26 cellular contexts compared by ENCODE assay signal in the genomic region with DNA sequence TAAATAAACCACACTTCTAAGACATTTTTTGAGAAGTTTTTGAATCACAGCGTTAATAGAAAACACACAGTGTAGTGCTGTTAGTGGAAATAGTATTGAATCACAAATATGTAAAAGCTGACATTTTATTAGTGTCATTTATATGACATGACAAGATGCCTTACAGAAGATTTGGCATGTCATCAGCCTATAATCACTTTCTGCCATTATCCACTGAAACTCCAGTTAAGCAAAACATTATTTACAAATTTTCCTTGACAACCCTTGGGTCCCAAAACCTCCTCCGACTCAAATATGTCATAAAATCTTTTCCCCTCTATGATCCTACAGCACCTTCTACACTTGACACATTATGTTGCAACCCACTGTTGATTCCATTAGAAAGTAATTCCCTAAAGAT.
"Had no signal": no experiment of that assay in that cellular context is flagged by ENCODE, and none has a peak within 500 bp of the region (broad histone marks: within the 10 kb centered on the region; RNA-seq: fewer than 3 reads in every experiment).

No MANE protein-coding gene starts in this region.

- H3K4me1 ChIP-seq: stomach, suprapubic skin, testis, tibial artery, tibial nerve, transverse colon, upper lobe of left lung, upper lobe of right lung, uterus, vagina had no signal

- H3K27ac ChIP-seq: stomach, suprapubic skin, testis, thoracic aorta, tibial artery, tibial nerve, transverse colon, upper lobe of left lung, upper lobe of right lung, uterus, vagina had no signal

- H3K4me3 ChIP-seq: stomach, suprapubic skin, testis, thoracic aorta, tibial artery, tibial nerve, transverse colon, upper lobe of left lung, upper lobe of right lung, uterus, vagina had no signal

- DNase-seq: stimulated activated CD4-positive, alpha-beta T cell treated with anti-CD3 and anti-CD28 coated beads, Interleukin-2, amount 100 ng/mL, for 48 hours; stimulated activated CD4-positive, alpha-beta T cell treated with anti-CD3 and anti-CD28 coated beads, Interleukin-4, amount 100 ng/mL, for 1 hour; stimulated activated CD4-positive, alpha-beta T cell treated with anti-CD3 and anti-CD28 coated beads, Interleukin-4, amount 100 ng/mL, for 24 hours; stimulated activated CD4-positive, alpha-beta T cell treated with anti-CD3 and anti-CD28 coated beads, Interleukin-4, amount 100 ng/mL, for 4 hours; stimulated activated CD8-positive, alpha-beta memory T cell treated with anti-CD3 and anti-CD28 coated beads, Interleukin-4, amount 100 ng/mL, for 48 hours; stimulated activated naive B cell treated with anti-CD40 and anti-IgM and Interleukin-4, amounts not matched to agents 10 μg/mL and 1 μg/mL and 100 μg/mL, for 72 hours; stimulated activated naive CD4-positive, alpha-beta T cell; stimulated activated naive CD4-positive, alpha-beta T cell treated with Interleukin-2 at 50 U/mL for 16 hours; stimulated activated naive CD8-positive, alpha-beta T cell treated with anti-CD3 and anti-CD28 coated beads, Interleukin-15, amount 100 ng/mL, for 72 hours; stimulated activated naive CD8-positive, alpha-beta T cell treated with anti-CD3 and anti-CD28 coated beads, Interleukin-15, Interleukin-2, amounts not matched to agents 100 U/mL and 50 U/mL, for 24 hours; stomach; substantia nigra; testis; tibial artery; transverse colon; trophoblast cell; upper lobe of left lung; upper lobe of right lung; uterus had no signal

- H3K36me3 ChIP-seq: stomach, suprapubic skin, thoracic aorta, tibial artery, tibial nerve, transverse colon, upper lobe of left lung, upper lobe of right lung, uterus, vagina had no signal

- H3K27me3 ChIP-seq: stomach, suprapubic skin, testis, tibial artery, tibial nerve, transverse colon, upper lobe of left lung, upper lobe of right lung, uterus, vagina had no signal

- FAIRE-seq: urothelium cell line had no signal

- H3K9me3 ChIP-seq: suprapubic skin, testis, thoracic aorta, tibial artery, tibial nerve, transverse colon, upper lobe of left lung, upper lobe of right lung, vagina had no signal

- ATAC-seq: stimulated activated effector memory CD8-positive, alpha-beta T cell treated with anti-CD3 and anti-CD28 coated beads, Interleukin-12 subunit alpha, Interleukin-12 subunit beta, amount 100 ng/mL, for 72 hours; stimulated activated memory B cell treated with anti-CD40 and anti-IgM and Interleukin-4, amounts not matched to agents 10 μg/mL and 1 μg/mL and 100 μg/mL, for 72 hours; stimulated activated naive B cell treated with anti-CD40 and anti-IgM and Interleukin-4, amounts not matched to agents 10 μg/mL and 1 μg/mL and 100 μg/mL, for 72 hours; stimulated activated naive CD8-positive, alpha-beta T cell treated with anti-CD3 and anti-CD28 coated beads, Interleukin-15, amount 100 ng/mL, for 72 hours; stimulated activated naive CD8-positive, alpha-beta T cell treated with anti-CD3 and anti-CD28 coated beads, Interleukin-15, Interleukin-2, amounts not matched to agents 100 U/mL and 50 U/mL, for 24 hours; upper lobe of right lung had no signal
